In the genomic region with DNA sequence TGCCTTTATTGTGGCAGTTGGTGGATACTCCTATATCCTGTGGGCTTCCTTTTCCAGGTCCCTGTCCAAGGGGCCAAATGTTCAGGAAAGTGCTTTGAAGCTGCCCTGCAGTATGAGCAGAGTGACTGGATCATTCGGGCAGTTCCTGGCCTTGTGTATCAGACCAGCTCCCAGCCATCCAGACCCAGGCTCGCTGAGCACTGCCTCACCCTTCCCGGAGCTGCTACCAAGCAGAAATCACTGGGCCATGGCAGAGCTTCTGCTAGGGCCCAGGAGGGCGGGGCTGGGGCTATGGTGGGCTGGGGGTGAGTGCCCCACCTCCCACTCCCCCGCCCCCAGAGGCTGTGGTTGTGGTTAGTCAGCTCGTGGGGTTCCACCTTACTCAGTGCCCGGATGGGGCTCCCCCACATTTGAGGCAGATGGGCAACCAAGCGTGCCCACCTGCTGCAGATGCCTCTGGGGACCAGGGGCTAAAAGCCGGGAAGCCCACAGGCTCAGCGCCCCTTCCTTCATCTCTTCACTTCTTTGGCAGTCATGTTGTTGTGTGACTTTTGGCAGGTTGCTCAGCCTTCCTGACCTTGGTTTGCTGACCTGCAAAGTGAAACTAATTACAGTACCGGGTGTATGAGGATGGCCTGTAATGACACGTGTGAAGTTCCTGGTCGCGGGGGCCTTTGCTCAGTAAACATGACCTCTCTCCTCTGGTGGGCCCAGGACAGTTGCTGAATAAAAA, we compare ENCODE assay signal across 8 cellular contexts. TPM values are rescaled to one million over a fixed set of nuclear protein-coding genes. Genes with fewer than 3 reads are reported as not detected.
DNase-seq lines count a peak whose midpoint lies in the region; ATAC-seq and TF ChIP-seq lines count a peak whose summit lies in the region.

No MANE protein-coding gene starts in this region.

- 92% methylated on average over 12 of the region's 14 CpGs for WGBS in mesenchymal stem cell
- 68 to 69% methylated on average over 10 to 14 of the region's 14 CpGs for WGBS in tibial nerve, 2 donors

- H3K27me3 ChIP-seq in mesenchymal stem cell (ENCODE audit: control insufficient read depth in 1 of 2, insufficient read depth in 1 of 2, low read length in 2 of 2) (peaks cover 0 to 11% of the 10 kb centered on the region in 2 experiments), tibial nerve (peaks cover 0 to 11% of the 10 kb centered on the region in 2 donors)

- H3K4me3 ChIP-seq in mesenchymal stem cell (ENCODE audit: insufficient read depth in 1 of 2, low read depth in 1 of 2, low read length in 2 of 2): no peak overlapping the region
- no peak overlapping the region for H3K4me3 ChIP-seq in tibial nerve

- no peak overlapping the region for H2AK5ac ChIP-seq in mesenchymal stem cell (ENCODE audit: low read length, severe bottlenecking)

- no peak overlapping the region for H3K14ac ChIP-seq in mesenchymal stem cell (ENCODE audit: low read length in 2 of 2)

- H3K9ac ChIP-seq in mesenchymal stem cell (ENCODE audit: low read length): no peak overlapping the region

- H3K79me1 ChIP-seq in mesenchymal stem cell (replicated peaks; ENCODE audit: low read length, poor library complexity, severe bottlenecking): peaks cover 2% of the 10 kb centered on the region

- no peak overlapping the region for H3K18ac ChIP-seq in mesenchymal stem cell (ENCODE audit: low read depth in 1 of 2, low read length in 2 of 2)

- no peak overlapping the region for H3K4me2 ChIP-seq in mesenchymal stem cell (ENCODE audit: low read length, poor library complexity, severe bottlenecking)

- H2BK12ac ChIP-seq in mesenchymal stem cell (ENCODE audit: low read length in 2 of 2): peak overlapping the region in 1 of 2 experiments; percentile 22

- no peak overlapping the region for H3K4ac ChIP-seq in mesenchymal stem cell (ENCODE audit: low read depth in 1 of 2, low read length in 2 of 2)

- peak; percentile 48 for DNase-seq in activated naive CD4-positive, alpha-beta T cell treated with Interleukin-2 at 50 U/mL for 16 hours
- DNase-seq in activated naive CD4-positive, alpha-beta T cell treated with anti-CD3 and anti-CD28 coated beads, Interleukin-2, amount 50 U/mL, for 16 hours: no peak
- DNase-seq in activated CD8-positive, alpha-beta memory T cell treated with anti-CD3 and anti-CD28 coated beads for 4 hours (ENCODE audit: low read depth in 2 of 2): peak; percentile 26 to 31
- no peak for DNase-seq in mesenchymal stem cell
- DNase-seq in tibial nerve (ENCODE audit: low spot score in 2 of 2): no peak
- no peak for DNase-seq in NOMO-1 (lab: John Stamatoyannopoulos, UW; ENCODE audit: unreplicated experiment in 2 of 2)
- no peak for DNase-seq in NCI-H524 (lab: John Stamatoyannopoulos, UW)

- TF ChIP-seq EP300 in tibial nerve (IDR thresholded peaks at IDR 0.05): no peak

- ATAC-seq in HG03108 (IDR thresholded peaks at IDR 0.05; ENCODE audit: unreplicated experiment): peak; percentile 60

- H2BK15ac ChIP-seq in mesenchymal stem cell (ENCODE audit: low read depth, poor library complexity, severe bottlenecking): peak overlapping the region; percentile 1

- no peak for TF ChIP-seq POLR2A in tibial nerve (IDR thresholded peaks at IDR 0.05)

- no peak overlapping the region for H3K23ac ChIP-seq in mesenchymal stem cell (ENCODE audit: low read length in 2 of 2)

- no peak overlapping the region for H2BK5ac ChIP-seq in mesenchymal stem cell (ENCODE audit: low read depth, low read length, poor library complexity, severe bottlenecking)

- no peak overlapping the region for H2BK120ac ChIP-seq in mesenchymal stem cell (ENCODE audit: low read depth, low read length)

- no peak overlapping the region for H4K8ac ChIP-seq in mesenchymal stem cell (ENCODE audit: low read length)

- H3K9me3 ChIP-seq in mesenchymal stem cell (ENCODE audit: control insufficient read depth, low read length): no peaks in the 10 kb centered on the region
- H3K9me3 ChIP-seq in tibial nerve: no peaks in the 10 kb centered on the region

- H4K91ac ChIP-seq in mesenchymal stem cell (ENCODE audit: low read length): no peak overlapping the region

- H3K27ac ChIP-seq in mesenchymal stem cell (ENCODE audit: low read length, poor library complexity, severe bottlenecking): no peak overlapping the region
- H3K27ac ChIP-seq in tibial nerve: peak overlapping the region in 2 of 4 donors; percentile 50 to 84

- no peak overlapping the region for H2AFZ ChIP-seq in mesenchymal stem cell (ENCODE audit: low read depth, low read length)

- TF ChIP-seq CTCF in tibial nerve (IDR thresholded peaks at IDR 0.05): no peak

- H3K4me1 ChIP-seq in mesenchymal stem cell (ENCODE audit: control insufficient read depth, insufficient read depth, low read depth, low read length) (peaks cover 48% of the 10 kb centered on the region), tibial nerve (peaks cover 0 to 62% (median 24%) of the 10 kb centered on the region in 4 donors)

- H3K36me3 ChIP-seq in mesenchymal stem cell (ENCODE audit: control insufficient read depth in 1 of 2, insufficient read depth in 2 of 2, low read depth in 1 of 2, low read length in 2 of 2) (peaks cover 0 to 10% of the 10 kb centered on the region in 2 experiments), tibial nerve (no peaks in the 10 kb centered on the region)

RNA-seq across cellular contexts. Expression of a gene that starts 2.0 kb away (rescaled TPM):
- 35.9 TPM for polyA plus RNA-seq in mesenchymal stem cell (2013, experiment 1 of 2)
- polyA plus RNA-seq in mesenchymal stem cell (2013, experiment 2 of 2): 36.0 TPM
- 100 to 1,000 TPM in 1 of 4 donors, 10 to 100 TPM in 3; 45.0 to 117 (median 73.4) TPM for total RNA-seq in tibial nerve

Comparison
In these comparisons a context has a peak if more than half of its experiments do, and no peak if none do; other contexts are left out.
1. DNase-seq: peak in activated naive CD4-positive, alpha-beta T cell treated with Interleukin-2 at 50 U/mL for 16 hours (single experiment) and activated CD8-positive, alpha-beta memory T cell treated with anti-CD3 and anti-CD28 coated beads for 4 hours (2 of 2); none in activated naive CD4-positive, alpha-beta T cell treated with anti-CD3 and anti-CD28 coated beads, Interleukin-2, amount 50 U/mL, for 16 hours (single experiment), mesenchymal stem cell (single experiment), tibial nerve (0 of 2), NOMO-1 (0 of 2) and NCI-H524 (0 of 2).